In the genomic region with DNA sequence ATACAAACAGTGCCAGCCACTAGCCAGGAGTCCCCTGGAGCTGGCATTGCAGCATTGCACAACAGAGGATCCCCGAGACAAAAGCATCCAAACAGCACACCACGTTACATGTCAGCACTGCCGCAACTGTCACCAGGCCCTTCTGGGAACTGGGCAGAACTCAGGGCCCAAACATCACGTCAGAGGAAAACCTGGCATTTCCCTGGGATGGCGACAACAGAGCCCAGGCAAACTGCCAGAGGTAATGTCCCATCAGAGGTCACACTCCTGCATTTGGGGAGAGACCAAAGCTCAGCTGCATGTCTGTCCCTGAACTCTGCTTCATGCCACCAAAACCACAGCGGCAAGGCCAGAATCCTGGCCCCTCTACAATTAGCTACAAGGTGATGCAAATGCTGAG, we compare ENCODE assay signal across 26 cellular contexts. TPM values are rescaled to one million over a fixed set of nuclear protein-coding genes. Genes with fewer than 3 reads are reported as not detected.
"Had no signal": no experiment of that assay in that cellular context is flagged by ENCODE, and none has a peak within 500 bp of the region (broad histone marks: within the 10 kb centered on the region; RNA-seq: fewer than 3 reads in every experiment).

No MANE protein-coding gene starts in this region.

- H3K4me1 Mint-ChIP-seq: activated T-helper 17 cell treated with anti-CD3 and anti-CD28 coated beads, Interleukin-2, amount 50 U/mL, for 72 hours; central memory CD8-positive, alpha-beta T cell; stimulated activated effector memory CD8-positive, alpha-beta T cell treated with anti-CD3 and anti-CD28 coated beads, Interleukin-12 subunit alpha, Interleukin-12 subunit beta, amount 100 ng/mL, for 72 hours had no signal

- H3K27ac ChIP-seq: esophagus muscularis mucosa, foreskin keratinocyte, ovary, thoracic aorta had no signal

- H3K4me3 ChIP-seq: esophagus muscularis mucosa, lung, ovary, thoracic aorta had no signal

- H3K36me3 Mint-ChIP-seq: stimulated activated effector memory CD8-positive, alpha-beta T cell treated with anti-CD3 and anti-CD28 coated beads, Interleukin-12 subunit alpha, Interleukin-12 subunit beta, amount 100 ng/mL, for 72 hours had no signal

- H3K27ac Mint-ChIP-seq: activated CD8-positive, alpha-beta T cell treated with anti-CD3 and anti-CD28 coated beads for 36 hours; activated T-helper 17 cell treated with anti-CD3 and anti-CD28 coated beads, Interleukin-2, amount 50 U/mL, for 72 hours; nephron; progenitor cell of endocrine pancreas; stimulated activated effector memory CD8-positive, alpha-beta T cell treated with anti-CD3 and anti-CD28 coated beads, Interleukin-12 subunit alpha, Interleukin-12 subunit beta, amount 100 ng/mL, for 72 hours; stimulated activated naive CD8-positive, alpha-beta T cell treated with anti-CD3 and anti-CD28 coated beads, Interleukin-15, Interleukin-2, amounts not matched to agents 100 ng/mL and 50 ng/mL, for 24 hours had no signal

- H3K27me3 Mint-ChIP-seq: activated CD8-positive, alpha-beta T cell treated with anti-CD3 and anti-CD28 coated beads for 36 hours; activated T-helper 17 cell treated with anti-CD3 and anti-CD28 coated beads, Interleukin-2, amount 50 U/mL, for 72 hours; central memory CD8-positive, alpha-beta T cell; progenitor cell of endocrine pancreas; stimulated activated naive CD8-positive, alpha-beta T cell treated with anti-CD3 and anti-CD28 coated beads, Interleukin-15, Interleukin-2, amounts not matched to agents 100 ng/mL and 50 ng/mL, for 24 hours had no signal

- ATAC-seq: activated CD8-positive, alpha-beta T cell treated with anti-CD3 and anti-CD28 coated beads for 36 hours; activated T-cell treated with anti-CD3 and anti-CD28 coated beads, Interleukin-2, amount 50 U/mL, for 4 hours; activated T-helper 17 cell treated with anti-CD3 and anti-CD28 coated beads, Interleukin-2, amount 50 U/mL, for 72 hours; foreskin keratinocyte; left colon; stimulated activated effector memory CD8-positive, alpha-beta T cell treated with anti-CD3 and anti-CD28 coated beads, Interleukin-12 subunit alpha, Interleukin-12 subunit beta, amount 100 ng/mL, for 72 hours had no signal

- H3K27me3 ChIP-seq: esophagus muscularis mucosa, foreskin keratinocyte, ovary had no signal

- H3K4me3 Mint-ChIP-seq: activated CD8-positive, alpha-beta T cell treated with anti-CD3 and anti-CD28 coated beads for 36 hours; activated T-cell treated with anti-CD3 and anti-CD28 coated beads, Interleukin-2, amount 50 U/mL, for 4 hours; activated T-helper 17 cell treated with anti-CD3 and anti-CD28 coated beads, Interleukin-2, amount 50 U/mL, for 72 hours; central memory CD8-positive, alpha-beta T cell; nephron; stimulated activated effector memory CD8-positive, alpha-beta T cell treated with anti-CD3 and anti-CD28 coated beads, Interleukin-12 subunit alpha, Interleukin-12 subunit beta, amount 100 ng/mL, for 72 hours; stimulated activated naive CD8-positive, alpha-beta T cell treated with anti-CD3 and anti-CD28 coated beads, Interleukin-15, Interleukin-2, amounts not matched to agents 100 ng/mL and 50 ng/mL, for 24 hours had no signal

- H3K9me3 ChIP-seq: esophagus muscularis mucosa, ovary, thoracic aorta had no signal

- H3K9me3 Mint-ChIP-seq: activated CD8-positive, alpha-beta T cell treated with anti-CD3 and anti-CD28 coated beads for 36 hours; activated T-cell treated with anti-CD3 and anti-CD28 coated beads, Interleukin-2, amount 50 U/mL, for 4 hours; activated T-helper 17 cell treated with anti-CD3 and anti-CD28 coated beads, Interleukin-2, amount 50 U/mL, for 72 hours; central memory CD8-positive, alpha-beta T cell; nephron; stimulated activated effector memory CD8-positive, alpha-beta T cell treated with anti-CD3 and anti-CD28 coated beads, Interleukin-12 subunit alpha, Interleukin-12 subunit beta, amount 100 ng/mL, for 72 hours; stimulated activated naive CD8-positive, alpha-beta T cell treated with anti-CD3 and anti-CD28 coated beads, Interleukin-15, Interleukin-2, amounts not matched to agents 100 ng/mL and 50 ng/mL, for 24 hours had no signal

- DNase-seq: activated CD4-positive, alpha-beta T cell treated with anti-CD3 and anti-CD28 coated beads for 1 hour; activated CD4-positive, alpha-beta T cell treated with anti-CD3 and anti-CD28 coated beads, Interleukin-2, amount 50 U/mL, for 1 hour; activated CD8-positive, alpha-beta T cell treated with anti-CD3 and anti-CD28 coated beads for 36 hours; activated gamma-delta T cell treated with Interleukin-2 at 50 U/mL for 16 hours; activated naive CD4-positive, alpha-beta T cell treated with anti-CD3 and anti-CD28 coated beads, Interleukin-2, amount 50 U/mL, for 16 hours; activated T-cell treated with anti-CD3 and anti-CD28 coated beads, Interleukin-2, amount 50 U/mL, for 4 hours; amygdala; dermis blood vessel endothelial cell; effector CD4-positive, alpha-beta T cell; foreskin keratinocyte; islet precursor cell; left colon; ovary; stimulated activated CD4-positive, alpha-beta T cell treated with anti-CD3 and anti-CD28 coated beads, Interleukin-12 subunit alpha, Interleukin-12 subunit beta, amount 100 ng/mL, for 4 hours; stimulated activated CD4-positive, alpha-beta T cell treated with anti-CD3 and anti-CD28 coated beads, Interleukin-4, amount 100 ng/mL, for 24 hours; T-helper 2 cell; trophoblast cell had no signal

- H3K4me1 ChIP-seq: esophagus muscularis mucosa had no signal

RNA-seq across cellular contexts. Expression of a gene that starts 36.3 kb away (rescaled TPM):
- total RNA-seq: activated T-cell treated with anti-CD3 and anti-CD28 coated beads, Interleukin-2, amount 50 U/mL, for 4 hours had no signal
